ENCODE assay signal across 10 cellular contexts in the genomic region with DNA sequence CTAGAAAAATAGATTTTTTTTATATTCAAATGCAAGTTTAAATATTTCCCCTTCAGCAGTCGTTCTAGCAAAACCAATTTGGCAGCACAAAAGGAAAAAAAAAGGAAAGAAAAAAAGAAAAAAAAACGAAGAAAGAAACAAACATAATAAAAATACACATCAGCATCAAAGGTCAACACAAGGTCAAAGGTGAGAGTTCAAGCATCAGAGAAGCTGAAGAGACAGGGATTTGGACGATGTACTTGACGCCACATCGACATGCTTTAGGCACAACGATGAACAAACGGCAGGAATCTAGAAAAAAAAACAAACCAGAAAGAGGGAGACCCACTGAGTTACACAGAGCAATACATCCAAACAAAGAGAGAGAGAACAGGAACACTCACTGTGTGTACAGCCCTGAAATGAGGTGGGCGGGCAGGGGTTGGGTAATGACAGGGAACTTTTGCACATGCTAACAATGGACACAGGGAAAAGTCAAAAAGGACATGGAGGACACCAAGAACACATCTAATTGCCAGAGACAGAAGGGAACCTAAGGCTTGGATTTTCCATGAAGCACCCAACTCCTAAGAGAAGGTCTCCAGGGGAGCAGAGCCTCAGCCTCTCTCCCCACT. TPM values are rescaled to one million over a fixed set of nuclear protein-coding genes. Genes with fewer than 3 reads are reported as not detected.
A peak's percentile ranks its signal among the peaks of the same experiment; 100 is the strongest.
DNase-seq lines count a peak whose midpoint lies in the region; ATAC-seq, FAIRE-seq and TF ChIP-seq lines count a peak whose summit lies in the region.
"Had no signal": no experiment of that assay in that cellular context is flagged by ENCODE, and none has a peak within 500 bp of the region (broad histone marks: within the 10 kb centered on the region; RNA-seq: fewer than 3 reads in every experiment).

No MANE protein-coding gene starts in this region.

- H3K4me2 ChIP-seq in astrocyte (ENCODE audit: low read length) (peak overlapping the region; percentile 40), mesenchymal stem cell (ENCODE audit: low read length, poor library complexity, severe bottlenecking) (no peak overlapping the region)

- H3K36me3 ChIP-seq in cardiac muscle cell (peaks cover 38% of the 10 kb centered on the region), astrocyte (ENCODE audit: insufficient read depth, low read length) (peaks cover 40% of the 10 kb centered on the region), mesenchymal stem cell (ENCODE audit: control insufficient read depth in 1 of 2, insufficient read depth in 2 of 2, low read depth in 1 of 2, low read length in 2 of 2) (peaks cover 45 to 70% of the 10 kb centered on the region in 2 experiments), tibial nerve (peaks cover 0 to 47% (median 17%) of the 10 kb centered on the region in 3 donors)

- H3K9ac ChIP-seq in astrocyte (ENCODE audit: low read length) (no peak overlapping the region), mesenchymal stem cell (ENCODE audit: low read length) (no peak overlapping the region)

- no peak overlapping the region for H3K18ac ChIP-seq in mesenchymal stem cell (ENCODE audit: low read depth in 1 of 2, low read length in 2 of 2)

- H3K4me1 ChIP-seq in cardiac muscle cell (ENCODE audit: low read depth) (peaks cover 4% of the 10 kb centered on the region), astrocyte (ENCODE audit: insufficient read depth, low read length) (peaks cover 36% of the 10 kb centered on the region), mesenchymal stem cell (ENCODE audit: control insufficient read depth, insufficient read depth, low read depth, low read length) (peaks cover 32% of the 10 kb centered on the region), tibial nerve (peaks cover 0 to 63% (median 33%) of the 10 kb centered on the region in 4 donors)

- no peak overlapping the region for H2BK12ac ChIP-seq in mesenchymal stem cell (ENCODE audit: low read length in 2 of 2)

- peak in 1 of 2 donors; percentile 35 for TF ChIP-seq EP300 in tibial nerve (IDR thresholded peaks at IDR 0.05)

- H3K36me3 Mint-ChIP-seq in astrocyte (ENCODE audit: low read depth, unreplicated experiment): peaks cover 28% of the 10 kb centered on the region

- H2AFZ ChIP-seq in astrocyte (ENCODE audit: low read depth, low read length) (no peak overlapping the region), mesenchymal stem cell (ENCODE audit: low read depth, low read length) (no peak overlapping the region)

- no peak overlapping the region for H4K8ac ChIP-seq in mesenchymal stem cell (ENCODE audit: low read length)

- peaks cover 12% of the 10 kb centered on the region for H3K79me1 ChIP-seq in mesenchymal stem cell (replicated peaks; ENCODE audit: low read length, poor library complexity, severe bottlenecking)

- no peak overlapping the region for H2BK5ac ChIP-seq in mesenchymal stem cell (ENCODE audit: low read depth, low read length, poor library complexity, severe bottlenecking)

- H3K27ac ChIP-seq in cardiac muscle cell: peak overlapping the region; percentile 24
- no peak overlapping the region for H3K27ac ChIP-seq in astrocyte (ENCODE audit: low read depth, low read length)
- H3K27ac ChIP-seq in mesenchymal stem cell (ENCODE audit: low read length, poor library complexity, severe bottlenecking): peak overlapping the region; percentile 18
- peak overlapping the region in 3 of 4 donors; percentile 56 to 94 (median 83) for H3K27ac ChIP-seq in tibial nerve

- ATAC-seq in Right ventricle myocardium superior (ENCODE audit: poor library complexity): no peak
- no peak for ATAC-seq in HG03571 (IDR thresholded peaks at IDR 0.05; ENCODE audit: unreplicated experiment)

- no peak overlapping the region for H3K27ac Mint-ChIP-seq in astrocyte (ENCODE audit: unreplicated experiment)

- peaks cover 81% of the 10 kb centered on the region for H4K20me1 ChIP-seq in astrocyte (ENCODE audit: insufficient read depth, low read length)

- H4K91ac ChIP-seq in mesenchymal stem cell (ENCODE audit: low read length): no peak overlapping the region

- no peak for TF ChIP-seq CTCF in cardiac muscle cell (IDR thresholded peaks at IDR 0.05; ENCODE audit: low read depth, low read length)
- TF ChIP-seq CTCF in astrocyte (IDR thresholded peaks at IDR 0.05; ENCODE audit: insufficient read depth, low read depth, low read length): no peak
- TF ChIP-seq CTCF in tibial nerve (IDR thresholded peaks at IDR 0.05): no peak

- no peak overlapping the region for H2BK15ac ChIP-seq in mesenchymal stem cell (ENCODE audit: low read depth, poor library complexity, severe bottlenecking)

- H3K79me2 ChIP-seq in astrocyte (ENCODE audit: insufficient read depth, low read length): peaks cover 56% of the 10 kb centered on the region

- no peak for FAIRE-seq in astrocyte (lab: Jason Lieb, UNC)

- H3K27me3 Mint-ChIP-seq in astrocyte (ENCODE audit: low read depth, unreplicated experiment): no peaks in the 10 kb centered on the region
- H3K27me3 Mint-ChIP-seq: CD4-positive, alpha-beta memory T cell had no signal

- intact Hi-C loops in Right ventricle myocardium superior (cut with DNase I): no loop called here

- TF ChIP-seq POLR2A in tibial nerve (IDR thresholded peaks at IDR 0.05): no peak

- H3K4me3 Mint-ChIP-seq in astrocyte (ENCODE audit: unreplicated experiment): no peak overlapping the region
- H3K4me3 Mint-ChIP-seq: CD4-positive, alpha-beta memory T cell had no signal

- H3K27me3 ChIP-seq in cardiac muscle cell (no peaks in the 10 kb centered on the region), astrocyte (ENCODE audit: insufficient read depth, low read length) (no peaks in the 10 kb centered on the region), mesenchymal stem cell (ENCODE audit: control insufficient read depth in 1 of 2, insufficient read depth in 1 of 2, low read length in 2 of 2) (no peaks in the 10 kb centered on the region), tibial nerve (no peaks in the 10 kb centered on the region)

- no peaks in the 10 kb centered on the region for H3K9me3 ChIP-seq in cardiac muscle cell (ENCODE audit: low read depth)
- H3K9me3 ChIP-seq in astrocyte (ENCODE audit: insufficient read depth, low read depth, low read length): no peaks in the 10 kb centered on the region
- no peaks in the 10 kb centered on the region for H3K9me3 ChIP-seq in mesenchymal stem cell (ENCODE audit: control insufficient read depth, low read length)
- no peaks in the 10 kb centered on the region for H3K9me3 ChIP-seq in tibial nerve

- H2AK5ac ChIP-seq in mesenchymal stem cell (ENCODE audit: low read length, severe bottlenecking): no peak overlapping the region

- peaks cover 6% of the 10 kb centered on the region for H3K4me1 Mint-ChIP-seq in astrocyte (ENCODE audit: low read depth, unreplicated experiment)

- no peak overlapping the region for H3K14ac ChIP-seq in mesenchymal stem cell (ENCODE audit: low read length in 2 of 2)

- no peak overlapping the region for H3K23ac ChIP-seq in mesenchymal stem cell (ENCODE audit: low read length in 2 of 2)

- no peak overlapping the region for H2BK120ac ChIP-seq in mesenchymal stem cell (ENCODE audit: low read depth, low read length)

- no peaks in the 10 kb centered on the region for H3K9me3 Mint-ChIP-seq in astrocyte (ENCODE audit: unreplicated experiment)

- WGBS in mesenchymal stem cell: 83% methylated on average over 6 of the region's 8 CpGs
- 40 to 42% methylated on average over 8 of the region's 8 CpGs for WGBS in tibial nerve, 2 donors

- H3K4ac ChIP-seq in mesenchymal stem cell (ENCODE audit: low read depth in 1 of 2, low read length in 2 of 2): no peak overlapping the region

- no peak for DNase-seq in cardiac muscle cell (ENCODE audit: low read depth in 1 of 2, low spot score in 1 of 2)
- no peak for DNase-seq in Right ventricle myocardium superior
- no peak for DNase-seq in astrocyte (ENCODE audit: low read depth)
- DNase-seq in mesenchymal stem cell: no peak
- peak in 1 of 2 donors; percentile 33 for DNase-seq in tibial nerve (ENCODE audit: low spot score in 2 of 2)
- no peak for DNase-seq in T-helper 9 cell
- DNase-seq in AG08396 (ENCODE audit: low spot score): no peak
- DNase-seq: CD4-positive, alpha-beta memory T cell had no signal

- no peak overlapping the region for H3K4me3 ChIP-seq in cardiac muscle cell
- H3K4me3 ChIP-seq in astrocyte (ENCODE audit: insufficient read depth, low read depth, low read length): no peak overlapping the region
- H3K4me3 ChIP-seq in mesenchymal stem cell (ENCODE audit: insufficient read depth in 1 of 2, low read depth in 1 of 2, low read length in 2 of 2): no peak overlapping the region
- H3K4me3 ChIP-seq in tibial nerve: no peak overlapping the region

RNA-seq across cellular contexts. Expression of gene RAPSN, which starts 19.8 kb away (rescaled TPM):
- total RNA-seq in cardiac muscle cell (not detected in 2 replicates), Right ventricle myocardium superior (6.7 TPM), astrocyte (0.86 and 0.96 TPM in 2 replicates), tibial nerve (1 to 10 TPM; 2.2 to 6.7 (median 2.7) TPM)
- polyA plus RNA-seq in cardiac muscle cell: not detected in 2 replicates
- polyA plus RNA-seq in mesenchymal stem cell (2013, experiment 1 of 2): 0.32 TPM
- polyA plus RNA-seq in mesenchymal stem cell (2013, experiment 2 of 2): 0.16 TPM
- total RNA-seq: epithelial cell of proximal tubule had no signal
- polyA plus RNA-seq: CD4-positive, alpha-beta memory T cell had no signal

RNA-seq across cellular contexts. Expression of gene PSMC3, which starts 42.5 kb away (rescaled TPM):
- total RNA-seq in cardiac muscle cell (107 and 161 TPM in 2 replicates), Right ventricle myocardium superior (166 TPM), astrocyte (124 and 130 TPM in 2 replicates), tibial nerve (100 to 1,000 TPM; 103 to 147 (median 128) TPM)
- 161 and 236 TPM in 2 replicates for polyA plus RNA-seq in cardiac muscle cell
- 95.6 TPM for polyA plus RNA-seq in mesenchymal stem cell (2013, experiment 1 of 2)
- 95.8 TPM for polyA plus RNA-seq in mesenchymal stem cell (2013, experiment 2 of 2)
